Comparison of ENCODE assay signal across 22 cellular contexts in the genomic region with DNA sequence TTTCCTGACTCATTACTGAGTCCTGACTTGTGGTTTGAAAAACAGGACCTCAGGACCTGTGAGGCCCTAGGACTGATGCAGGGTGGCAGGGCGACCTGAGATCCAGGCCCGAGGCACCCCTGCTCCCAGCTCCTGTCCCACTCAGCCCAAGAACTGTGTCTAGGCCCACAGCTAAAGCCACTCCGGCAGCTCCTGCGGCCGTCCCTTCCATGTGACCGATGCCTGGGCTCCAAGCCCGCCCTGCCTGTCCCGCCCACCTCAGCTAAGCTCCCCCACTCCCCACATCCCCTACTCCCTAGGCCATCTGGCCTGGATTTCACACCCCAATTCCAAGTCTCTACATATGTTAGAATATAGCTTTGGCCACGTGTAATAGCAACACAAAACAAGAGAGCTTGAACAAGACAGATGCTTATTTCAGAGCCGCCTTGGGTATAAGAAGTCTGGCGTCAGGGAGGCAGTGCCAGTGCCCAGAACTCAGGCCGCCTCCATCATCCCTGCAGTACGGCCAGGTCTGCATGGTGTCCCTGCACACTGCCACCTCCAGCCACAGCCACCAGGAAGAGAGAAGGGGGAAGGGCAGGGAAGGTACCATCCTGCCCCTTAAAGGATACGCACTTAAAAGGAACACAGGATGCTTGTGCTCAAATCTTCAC. TPM values are rescaled to one million over a fixed set of nuclear protein-coding genes. Genes with fewer than 3 reads are reported as not detected.
A peak's percentile ranks its signal among the peaks of the same experiment; 100 is the strongest.
DNase-seq lines count a peak whose midpoint lies in the region; ATAC-seq and TF ChIP-seq lines count a peak whose summit lies in the region.
"Had no signal": no experiment of that assay in that cellular context is flagged by ENCODE, and none has a peak within 500 bp of the region (broad histone marks: within the 10 kb centered on the region; RNA-seq: fewer than 3 reads in every experiment).

No MANE protein-coding gene starts in this region.

- intact Hi-C loops in IMR-90 (cut with micrococcal nuclease) = no loop called here

- H4K8ac ChIP-seq in IMR-90 (ENCODE audit: low read depth in 2 of 2, low read length in 2 of 2) = no peak overlapping the region

- no peak for DNase-seq in IMR-90
- DNase-seq in anterior cingulate cortex (lab: John Stamatoyannopoulos, UW) = peak in 45 of 58 donors; percentile 15 to 81 (median 52)
- DNase-seq in inferior parietal cortex (ENCODE audit: extremely low spot score) = peak; percentile 45
- DNase-seq in NCI-H69 (lab: John Stamatoyannopoulos, UW) = no peak
- no peak for DNase-seq in natural killer cell treated with Interleukin-12 subunit alpha and Interleukin-12 subunit beta and Interleukin-15 and Interleukin-18, amount 100 ng/mL, for 72 hours (ENCODE audit: low spot score)
- DNase-seq: activated CD4-positive, alpha-beta T cell treated with anti-CD3 and anti-CD28 coated beads, Interleukin-2, amount 50 U/mL, for 1 hour; activated naive CD4-positive, alpha-beta T cell treated with anti-CD3 and anti-CD28 coated beads, Interleukin-2, amount 50 U/mL, for 16 hours; central memory CD4-positive, alpha-beta T cell; effector CD4-positive, alpha-beta T cell; naive thymus-derived CD4-positive, alpha-beta T cell; NCI-H187; PC-3; testis; uterus had no signal

- no peaks in the 10 kb centered on the region for H3K79me1 ChIP-seq in IMR-90 (ENCODE audit: low read depth in 1 of 2, low read length in 2 of 2)

- no peak overlapping the region for H3K18ac ChIP-seq in IMR-90 (ENCODE audit: low read depth, low read length)

- H3K9me3 ChIP-seq in IMR-90 (ENCODE audit: control insufficient read depth, insufficient read depth, low read length) = no peaks in the 10 kb centered on the region
- H3K9me3 ChIP-seq: ascending aorta, right atrium auricular region, testis, uterus had no signal

- POLR2A ChIA-PET in IMR-90 (lab: Charles Lee; ENCODE audit: unreplicated experiment) = no interaction called here

- H3K14ac ChIP-seq in IMR-90 (replicated peaks; ENCODE audit: low read depth, low read length) = no peak overlapping the region

- peaks cover 2% of the 10 kb centered on the region; the same call in 1 of the 2 replicates for H3K4me1 ChIP-seq in IMR-90 (ENCODE audit: control insufficient read depth, insufficient read depth, low read length)
- H3K4me1 ChIP-seq: ascending aorta, testis, uterus had no signal

- H3K27ac Mint-ChIP-seq in natural killer cell treated with Interleukin-12 subunit alpha and Interleukin-12 subunit beta and Interleukin-15 and Interleukin-18, amount 100 ng/mL, for 72 hours = no peak overlapping the region
- H3K27ac Mint-ChIP-seq: activated T-helper 1 cell treated with anti-CD3 and anti-CD28 coated beads, Interleukin-12 subunit alpha, Interleukin-12 subunit beta, Interleukin-2, Interleukin-4 antibody, amounts not matched to agents 30 ng/mL and 10 ng/mL and 1 ng/mL, durations not matched to agents 14 hours and 24 hours and 36 hours had no signal

- BruUV-seq in IMR-90 (replicated peaks; lab: Mats Ljungman, UMichigan) = no TSS peak

- H3K9ac ChIP-seq in IMR-90 (ENCODE audit: low read depth, low read length) = no peak overlapping the region
- H3K9ac ChIP-seq: KMS-11 had no signal

- peaks cover 0 to 5% of the 10 kb centered on the region in 2 donors for H3K27me3 Mint-ChIP-seq in natural killer cell treated with Interleukin-12 subunit alpha and Interleukin-12 subunit beta and Interleukin-15 and Interleukin-18, amount 100 ng/mL, for 72 hours

- no peak overlapping the region for H3K23ac ChIP-seq in IMR-90 (ENCODE audit: low read depth, low read length)

- no peak overlapping the region for H4K5ac ChIP-seq in IMR-90 (ENCODE audit: low read depth, low read length)

- no peaks in the 10 kb centered on the region for H3K36me3 ChIP-seq in IMR-90 (ENCODE audit: control insufficient read depth, insufficient read depth, low read length)
- H3K36me3 ChIP-seq: ascending aorta, right atrium auricular region, uterus had no signal

- WGBS in IMR-90 (ENCODE audit: extremely low coverage in 2 of 2, insufficient read length in 1 of 2), 2 experiments = 15% methylated on average over 5 of the region's 14 CpGs; no CpG with 5 or more reads in 1 of the 2 experiments

- no peaks in the 10 kb centered on the region for H4K20me1 ChIP-seq in IMR-90 (ENCODE audit: insufficient read depth, low read length)

- no peak for TF ChIP-seq CTCF in IMR-90 (conservative IDR thresholded peaks at IDR 0.05; ENCODE audit: low read depth, low read length)

- H3K4me1 Mint-ChIP-seq in natural killer cell treated with Interleukin-12 subunit alpha and Interleukin-12 subunit beta and Interleukin-15 and Interleukin-18, amount 100 ng/mL, for 72 hours (ENCODE audit: low read depth in 2 of 2) = no peaks in the 10 kb centered on the region
- H3K4me1 Mint-ChIP-seq: naive thymus-derived CD4-positive, alpha-beta T cell had no signal

- no peaks in the 10 kb centered on the region for H3K36me3 Mint-ChIP-seq in natural killer cell treated with Interleukin-12 subunit alpha and Interleukin-12 subunit beta and Interleukin-15 and Interleukin-18, amount 100 ng/mL, for 72 hours
- H3K36me3 Mint-ChIP-seq: naive thymus-derived CD4-positive, alpha-beta T cell had no signal

- no peak overlapping the region for H2BK15ac ChIP-seq in IMR-90 (ENCODE audit: low read depth, low read length)

- no peaks in the 10 kb centered on the region for H3K9me3 Mint-ChIP-seq in natural killer cell treated with Interleukin-12 subunit alpha and Interleukin-12 subunit beta and Interleukin-15 and Interleukin-18, amount 100 ng/mL, for 72 hours
- H3K9me3 Mint-ChIP-seq: activated T-helper 1 cell treated with anti-CD3 and anti-CD28 coated beads, Interleukin-12 subunit alpha, Interleukin-12 subunit beta, Interleukin-2, Interleukin-4 antibody, amounts not matched to agents 30 ng/mL and 10 ng/mL and 1 ng/mL, durations not matched to agents 14 hours and 24 hours and 36 hours had no signal

- no peak overlapping the region for H3K4me3 Mint-ChIP-seq in natural killer cell treated with Interleukin-12 subunit alpha and Interleukin-12 subunit beta and Interleukin-15 and Interleukin-18, amount 100 ng/mL, for 72 hours
- H3K4me3 Mint-ChIP-seq: activated T-helper 1 cell treated with anti-CD3 and anti-CD28 coated beads, Interleukin-12 subunit alpha, Interleukin-12 subunit beta, Interleukin-2, Interleukin-4 antibody, amounts not matched to agents 30 ng/mL and 10 ng/mL and 1 ng/mL, durations not matched to agents 14 hours and 24 hours and 36 hours; naive thymus-derived CD4-positive, alpha-beta T cell had no signal

- H2AFZ ChIP-seq in IMR-90 (replicated peaks; ENCODE audit: low read length, poor library complexity) = no peak overlapping the region

- no peak for TF ChIP-seq RAD21 in IMR-90 (IDR thresholded peaks at IDR 0.05; ENCODE audit: low read length)

- no peak overlapping the region for H2AK5ac ChIP-seq in IMR-90 (ENCODE audit: low read depth, low read length)

- H3K4me3 ChIP-seq in IMR-90 (ENCODE audit: insufficient read depth, low read depth, low read length) = no peak overlapping the region
- H3K4me3 ChIP-seq: ascending aorta, right atrium auricular region, testis, uterus had no signal

- no peak for ATAC-seq in IMR-90 (ENCODE audit: low read depth)
- no peak for ATAC-seq in GM21526 (IDR thresholded peaks at IDR 0.05; ENCODE audit: low FRiP score, unreplicated experiment)
- no peak for ATAC-seq in natural killer cell treated with Interleukin-12 subunit alpha and Interleukin-12 subunit beta and Interleukin-15 and Interleukin-18, amount 100 ng/mL, for 72 hours
- ATAC-seq: left lobe of liver; naive thymus-derived CD4-positive, alpha-beta T cell; PC-3; Right ventricle myocardium inferior had no signal

- in situ Hi-C loops in IMR-90 (cut with MboI; ENCODE audit: low sequenced_read_pairs) = no loop called here

- peak overlapping the region; percentile 3 for H2AK9ac ChIP-seq in IMR-90 (replicated peaks; ENCODE audit: low read depth, low read length, poor library complexity)

- no peak overlapping the region for H2BK5ac ChIP-seq in IMR-90 (ENCODE audit: low read depth, low read length, poor library complexity, severe bottlenecking)

- no peak overlapping the region for H2BK20ac ChIP-seq in IMR-90 (ENCODE audit: low read depth, low read length)

- H3K4me2 ChIP-seq in IMR-90 (ENCODE audit: low read depth, low read length) = no peak overlapping the region
- H3K4me2 ChIP-seq: KMS-11 had no signal

- no peak for TF ChIP-seq POLR2A in IMR-90 (IDR thresholded peaks at IDR 0.05; ENCODE audit: low read depth, low read length)

- H2BK120ac ChIP-seq in IMR-90 (ENCODE audit: low read depth, low read length) = no peak overlapping the region

- CTCF ChIA-PET in IMR-90 (lab: Yijun Ruan, JAX) = no interaction called here

- H3K4ac ChIP-seq in IMR-90 (ENCODE audit: low read depth, low read length) = no peak overlapping the region

- peaks cover 13% of the 10 kb centered on the region for H3K27me3 ChIP-seq in IMR-90 (ENCODE audit: control insufficient read depth, insufficient read depth, low read length)
- H3K27me3 ChIP-seq: ascending aorta, right atrium auricular region, testis, uterus had no signal

- H3K27ac ChIP-seq in IMR-90 (ENCODE audit: insufficient read depth, low read length) = no peak overlapping the region
- peak overlapping the region; percentile 3 for H3K27ac ChIP-seq in temporal lobe (ENCODE audit: low read depth, low read length)
- H3K27ac ChIP-seq: ascending aorta, KMS-11, right atrium auricular region, testis, uterus had no signal

- H4K91ac ChIP-seq in IMR-90 (ENCODE audit: insufficient read depth, low read depth, low read length) = no peak overlapping the region

- H3K9me1 ChIP-seq in IMR-90 (ENCODE audit: insufficient read depth, low read length) = no peaks in the 10 kb centered on the region

- no peak overlapping the region for H3K56ac ChIP-seq in IMR-90 (ENCODE audit: extremely low read depth, insufficient read depth, low read length)

- dilution Hi-C loops in IMR-90 (cut with HindIII; ENCODE audit: low sequenced_read_pairs, unreplicated experiment) = no loop called here

RNA-seq across cellular contexts. Expression of a gene that starts 29.9 kb away (rescaled TPM):
- 250 and 319 TPM in 2 replicates for total RNA-seq in IMR-90 (2012; rRNA removed)
- polyA plus RNA-seq in IMR-90 (2012; rRNA removed) = 161 and 173 TPM in 2 replicates
- polyA plus RNA-seq in IMR-90 (2012; cell fraction: cytosol; rRNA removed) = 91.3 and 126 TPM in 2 replicates
- polyA plus RNA-seq in IMR-90 (2012; cell fraction: nucleus; rRNA removed; ENCODE audit: low replicate concordance) = 154 and 168 TPM in 2 replicates
- 273 TPM for total RNA-seq in temporal lobe
- total RNA-seq in natural killer cell treated with Interleukin-12 subunit alpha and Interleukin-12 subunit beta and Interleukin-15 and Interleukin-18, amount 100 ng/mL, for 72 hours = 100 to 1,000 TPM; 102 to 179 TPM

RNA-seq across cellular contexts. Expression of a gene that starts 54.0 kb away (rescaled TPM):
- total RNA-seq in IMR-90 (2012; rRNA removed) (24.2 and 34.4 TPM in 2 replicates), temporal lobe (6.1 TPM)
- 22.7 and 24.4 TPM in 2 replicates for polyA plus RNA-seq in IMR-90 (2012; rRNA removed)
- polyA plus RNA-seq in IMR-90 (2012; cell fraction: cytosol; rRNA removed) = 8.9 and 11.1 TPM in 2 replicates
- 13.3 and 15.6 TPM in 2 replicates for polyA plus RNA-seq in IMR-90 (2012; cell fraction: nucleus; rRNA removed; ENCODE audit: low replicate concordance)
- total RNA-seq in natural killer cell treated with Interleukin-12 subunit alpha and Interleukin-12 subunit beta and Interleukin-15 and Interleukin-18, amount 100 ng/mL, for 72 hours = 10 to 100 TPM; 22.2 to 23.8 TPM

Comparison
In these comparisons a context has a peak if more than half of its experiments do, and no peak if none do; other contexts are left out.
1. DNase-seq: peak in anterior cingulate cortex (45 of 58) and inferior parietal cortex (single experiment); none in IMR-90 (single experiment), NCI-H69 (single experiment) and natural killer cell treated with Interleukin-12 subunit alpha and Interleukin-12 subunit beta and Interleukin-15 and Interleukin-18, amount 100 ng/mL, for 72 hours (single experiment).